ENCODE assay signal across 11 cellular contexts in genomic region chr4:107760281-107760947, GRCh38. TPM values are rescaled to one million over a fixed set of nuclear protein-coding genes. Genes with fewer than 3 reads are reported as not detected.
DNase-seq lines count a peak whose midpoint lies in the region; ATAC-seq and TF ChIP-seq lines count a peak whose summit lies in the region.
"Had no signal": no experiment of that assay in that cellular context is flagged by ENCODE, and none has a peak within 500 bp of the region (broad histone marks: within the 10 kb centered on the region; RNA-seq: fewer than 3 reads in every experiment).

No MANE protein-coding gene starts in this region.

- no peaks in the 10 kb centered on the region for H3K36me3 ChIP-seq in left lung

- intact Hi-C loops in left lung (cut with DNase I) = no loop called here

- no peaks in the 10 kb centered on the region for H3K9me3 ChIP-seq in left lung

- peak; percentile 58 for ATAC-seq in left lung
- ATAC-seq in GM21423 (IDR thresholded peaks at IDR 0.05; ENCODE audit: unreplicated experiment) = no peak
- no peak for ATAC-seq in omental fat pad (ENCODE audit: low FRiP score)
- ATAC-seq: CD8-positive, alpha-beta T cell had no signal

- peaks cover 0 to 12% of the 10 kb centered on the region in 2 donors for H3K4me1 ChIP-seq in left lung

- no peak overlapping the region for H3K27ac ChIP-seq in left lung

- no peak for DNase-seq in AG10803 (ENCODE audit: low read depth)
- DNase-seq in cardiac fibroblast (ENCODE audit: low read depth in 2 of 2) = peak; percentile 43 to 44
- DNase-seq in left lung = no peak
- DNase-seq in omental fat pad (ENCODE audit: low spot score) = no peak
- DNase-seq in dedifferentiated amniotic fluid mesenchymal stem cell (ENCODE audit: extremely low spot score) = no peak
- DNase-seq in KG1 (lab: John Stamatoyannopoulos, UW) = no peak
- DNase-seq: activated CD4-positive, alpha-beta memory T cell treated with anti-CD3 and anti-CD28 coated beads for 36 hours; CD8-positive, alpha-beta T cell; effector memory CD4-positive, alpha-beta T cell had no signal

- no peak overlapping the region for H3K4me3 ChIP-seq in AG10803 (ENCODE audit: low read length)
- H3K4me3 ChIP-seq in cardiac fibroblast (replicated peaks in 1 of 2; ENCODE audit: low read depth in 2 of 2, low read length in 2 of 2) = no peak overlapping the region
- no peak overlapping the region for H3K4me3 ChIP-seq in left lung

- no peaks in the 10 kb centered on the region for H3K27me3 ChIP-seq in left lung

- peak; percentile 35 for TF ChIP-seq CTCF in AG10803 (conservative IDR thresholded peaks at IDR 0.05; ENCODE audit: low read length)
- TF ChIP-seq CTCF in LNCAP (IDR thresholded peaks at IDR 0.05) = peak; percentile 53
- peak; percentile 30 for TF ChIP-seq CTCF in cardiac fibroblast (IDR thresholded peaks at IDR 0.05; ENCODE audit: low read depth, low read length)
- no peak for TF ChIP-seq CTCF in left lung (IDR thresholded peaks at IDR 0.05)
- TF ChIP-seq CTCF in omental fat pad (IDR thresholded peaks at IDR 0.05) = no peak

RNA-seq across cellular contexts. Expression of gene PAPSS1, which starts 40.4 kb away (rescaled TPM):
- total RNA-seq in left lung (10 to 100 TPM; 57.5 to 60.8 TPM), omental fat pad (10 to 100 TPM; 29.4 to 41.5 (median 37.6) TPM)

Comparison
In these comparisons a context has a peak if more than half of its experiments do, and no peak if none do; other contexts are left out.
1. DNase-seq: peak in cardiac fibroblast (2 of 2); none in AG10803 (single experiment), left lung (0 of 2), omental fat pad (single experiment), dedifferentiated amniotic fluid mesenchymal stem cell (single experiment) and KG1 (single experiment).
2. CTCF ChIP-seq: peak in AG10803 (single experiment), LNCAP (single experiment) and cardiac fibroblast (single experiment); none in left lung (0 of 2) and omental fat pad (0 of 3).